ENCODE assay signal across 23 cellular contexts in genomic region chr15:77550275-77551251, GRCh38.
DNase-seq lines count a peak whose midpoint lies in the region; ATAC-seq, FAIRE-seq and TF ChIP-seq lines count a peak whose summit lies in the region.
"Had no signal": no experiment of that assay in that cellular context is flagged by ENCODE, and none has a peak within 500 bp of the region (broad histone marks: within the 10 kb centered on the region; RNA-seq: fewer than 3 reads in every experiment).

No MANE protein-coding gene starts in this region.

- peak; percentile 10 to 82 (median 64) for ATAC-seq in psoas muscle
- ATAC-seq in CD8-positive, alpha-beta T cell: no peak
- ATAC-seq in HG03135 (IDR thresholded peaks at IDR 0.05; ENCODE audit: unreplicated experiment): no peak
- no peak for ATAC-seq in HG03520 (IDR thresholded peaks at IDR 0.05; ENCODE audit: unreplicated experiment)
- ATAC-seq: gastroesophageal sphincter; left ventricle myocardium superior; pancreas; stimulated activated naive CD8-positive, alpha-beta T cell treated with anti-CD3 and anti-CD28 coated beads, Interleukin-15, Interleukin-2, amounts not matched to agents 100 U/mL and 50 U/mL, for 24 hours had no signal

- H3K27me3 Mint-ChIP-seq in CD8-positive, alpha-beta T cell (ENCODE audit: low read depth): no peaks in the 10 kb centered on the region

- H3K4me1 ChIP-seq in kidney (ENCODE audit: control insufficient read depth in 1 of 2, insufficient read depth in 1 of 2, low read depth in 1 of 2, low read length in 2 of 2): no peaks in the 10 kb centered on the region
- H3K4me1 ChIP-seq in psoas muscle: no peaks in the 10 kb centered on the region
- H3K4me1 ChIP-seq in CD8-positive, alpha-beta T cell (ENCODE audit: insufficient read depth, low read length): no peaks in the 10 kb centered on the region
- H3K4me1 ChIP-seq: gastroesophageal sphincter, pancreas had no signal

- no peaks in the 10 kb centered on the region for H3K4me1 Mint-ChIP-seq in CD8-positive, alpha-beta T cell (ENCODE audit: low read depth)
- H3K4me1 Mint-ChIP-seq: activated CD4-positive, alpha-beta T cell treated with anti-CD3 and anti-CD28 coated beads, Interleukin-2, amount 10 ng/mL, durations not matched to agents 24 days and 14 days had no signal

- no peak for TF ChIP-seq CTCF in kidney (IDR thresholded peaks at IDR 0.05; ENCODE audit: borderline replicate concordance, extremely low read depth, insufficient read depth)
- no peak for TF ChIP-seq CTCF in psoas muscle (IDR thresholded peaks at IDR 0.05)
- TF ChIP-seq CTCF in CD8-positive, alpha-beta T cell (IDR thresholded peaks at IDR 0.05): no peak

- H3K27ac Mint-ChIP-seq in CD8-positive, alpha-beta T cell: no peak overlapping the region
- H3K27ac Mint-ChIP-seq: activated CD4-positive, alpha-beta T cell treated with anti-CD3 and anti-CD28 coated beads, Interleukin-2, amount 10 ng/mL, durations not matched to agents 24 days and 14 days had no signal

- POLR2A ChIA-PET in CD8-positive, alpha-beta T cell (lab: Charles Lee): no interaction called here

- H3K9me3 ChIP-seq in kidney (ENCODE audit: control insufficient read depth in 1 of 2, low read length in 2 of 2): no peaks in the 10 kb centered on the region
- H3K9me3 ChIP-seq in psoas muscle: no peaks in the 10 kb centered on the region
- H3K9me3 ChIP-seq in CD8-positive, alpha-beta T cell (ENCODE audit: low read length): no peaks in the 10 kb centered on the region
- H3K9me3 ChIP-seq: gastroesophageal sphincter, pancreas had no signal

- no peak overlapping the region for H3K4me3 ChIP-seq in kidney (ENCODE audit: low read length in 2 of 2)
- no peak overlapping the region for H3K4me3 ChIP-seq in psoas muscle
- no peak overlapping the region for H3K4me3 ChIP-seq in CD8-positive, alpha-beta T cell (ENCODE audit: low read depth, low read length)
- H3K4me3 ChIP-seq: gastroesophageal sphincter, pancreas had no signal

- FAIRE-seq in kidney (lab: Jason Lieb, UNC): no peak
- FAIRE-seq: pancreas, TTC549 had no signal

- H3K9ac ChIP-seq in kidney (ENCODE audit: low read length in 2 of 2): no peak overlapping the region

- H3K27ac ChIP-seq in kidney (ENCODE audit: low read depth in 2 of 2, low read length in 2 of 2): no peak overlapping the region
- H3K27ac ChIP-seq in psoas muscle: no peak overlapping the region
- H3K27ac ChIP-seq in CD8-positive, alpha-beta T cell (ENCODE audit: low read depth, low read length): no peak overlapping the region
- H3K27ac ChIP-seq: gastroesophageal sphincter, pancreas had no signal

- no peaks in the 10 kb centered on the region for H3K9me3 Mint-ChIP-seq in CD8-positive, alpha-beta T cell

- WGBS in psoas muscle, 3 donors: 61 to 72% (median 66%) methylated on average over 13 of the region's 13 CpGs

- no peaks in the 10 kb centered on the region for H3K27me3 ChIP-seq in psoas muscle (ENCODE audit: insufficient read depth in 3 of 3, low read length in 2 of 3)
- H3K27me3 ChIP-seq in CD8-positive, alpha-beta T cell (ENCODE audit: insufficient read depth, low read length): no peaks in the 10 kb centered on the region
- H3K27me3 ChIP-seq: gastroesophageal sphincter, pancreas had no signal

- intact Hi-C loops in kidney (cut with DNase I) (no loop called here), psoas muscle (cut with DNase I) (no loop called here)
- intact Hi-C loops in CD8-positive, alpha-beta T cell (cut with DNase I, micrococcal nuclease): no loop called here

- peak; percentile 82 for DNase-seq in ELF-1 (ENCODE audit: low read depth, low spot score)
- peak; percentile 59 for DNase-seq in NCI-H82 treated with DMSO at 0.1 percent for 48 hours (lab: John Stamatoyannopoulos, UW; ENCODE audit: unreplicated experiment)
- peak; percentile 63 for DNase-seq in kidney
- DNase-seq in psoas muscle: no peak
- no peak for DNase-seq in NCI-H1105 (lab: John Stamatoyannopoulos, UW)
- no peak for DNase-seq in CD8-positive, alpha-beta T cell
- DNase-seq: activated CD4-positive, alpha-beta T cell treated with anti-CD3 and anti-CD28 coated beads, Interleukin-2, amount 10 ng/mL, durations not matched to agents 24 days and 14 days; activated CD8-positive, alpha-beta memory T cell treated with anti-CD3 and anti-CD28 coated beads, Interleukin-2, amount 50 U/mL, for 4 hours; activated effector memory CD4-positive, alpha-beta T cell treated with anti-CD3 and anti-CD28 coated beads, Interleukin-2, amount 50 U/mL, for 16 hours; COR-L47; erythroblast; GOT3; NCI-H1694 treated with DMSO at 0.1 percent for 48 hours; NCI-H2227 treated with DMSO at 0.1 percent for 48 hours; stimulated activated CD4-positive, alpha-beta T cell treated with anti-CD3 and anti-CD28 coated beads, Interleukin-1b, Interleukin-23, amount 100 ng/mL, for 48 hours; stimulated activated naive CD8-positive, alpha-beta T cell treated with anti-CD3 and anti-CD28 coated beads, Interleukin-15, Interleukin-2, amounts not matched to agents 100 U/mL and 50 U/mL, for 24 hours; trophoblast cell had no signal

- H3K4me3 Mint-ChIP-seq in CD8-positive, alpha-beta T cell: no peak overlapping the region
- H3K4me3 Mint-ChIP-seq: activated CD4-positive, alpha-beta T cell treated with anti-CD3 and anti-CD28 coated beads, Interleukin-2, amount 10 ng/mL, durations not matched to agents 24 days and 14 days had no signal

- H3K36me3 ChIP-seq in kidney (ENCODE audit: control insufficient read depth in 1 of 2, insufficient read depth in 2 of 2, low read length in 2 of 2) (no peaks in the 10 kb centered on the region), psoas muscle (ENCODE audit: insufficient read depth in 1 of 2, low read depth in 1 of 2) (no peaks in the 10 kb centered on the region)
- no peaks in the 10 kb centered on the region for H3K36me3 ChIP-seq in CD8-positive, alpha-beta T cell (ENCODE audit: insufficient read depth, low read length)
- H3K36me3 ChIP-seq: gastroesophageal sphincter, pancreas had no signal

- CTCF ChIA-PET in CD8-positive, alpha-beta T cell (lab: Charles Lee): no interaction called here

- no peaks in the 10 kb centered on the region for H3K36me3 Mint-ChIP-seq in CD8-positive, alpha-beta T cell

Comparison
In these comparisons a context has a peak if more than half of its experiments do, and no peak if none do; other contexts are left out.
1. DNase-seq: peak in ELF-1 (single experiment), NCI-H82 treated with DMSO at 0.1 percent for 48 hours (single experiment) and kidney (single experiment); none in psoas muscle (0 of 2), NCI-H1105 (single experiment) and CD8-positive, alpha-beta T cell (0 of 7).
2. ATAC-seq: peak in psoas muscle (4 of 4); none in CD8-positive, alpha-beta T cell (single experiment), HG03135 (single experiment) and HG03520 (single experiment).